16 cellular contexts compared by ENCODE assay signal in genomic region chr1:221337106-221337505, GRCh38.
A peak's percentile ranks its signal among the peaks of the same experiment; 100 is the strongest.
DNase-seq lines count a peak whose midpoint lies in the region; TF ChIP-seq lines count a peak whose summit lies in the region.
"Had no signal": no experiment of that assay in that cellular context is flagged by ENCODE, and none has a peak within 500 bp of the region (broad histone marks: within the 10 kb centered on the region; RNA-seq: fewer than 3 reads in every experiment).

No MANE protein-coding gene starts in this region.

- H3K4me3 ChIP-seq in smooth muscle cell: no peak overlapping the region
- H3K4me3 ChIP-seq: BLaER1 treated with 17β-estradiol and CSF1 and Interleukin-3, amounts not matched to agents 10 nM and 100 nM; HAP-1; SJCRH30 had no signal

- H3K4me1 ChIP-seq in smooth muscle cell (ENCODE audit: low read depth): peaks cover 19% of the 10 kb centered on the region
- H3K4me1 ChIP-seq: HAP-1 had no signal

- H3K27me3 ChIP-seq in layer of hippocampus (ENCODE audit: control insufficient read depth, insufficient read depth, low read length) (no peaks in the 10 kb centered on the region), smooth muscle cell (ENCODE audit: low read depth) (no peaks in the 10 kb centered on the region)
- H3K27me3 ChIP-seq: SJCRH30 had no signal

- in situ Hi-C loops in GM13976 (cut with MboI; ENCODE audit: low sequenced_read_pairs, unreplicated experiment): no loop called here

- H3K9me3 ChIP-seq in smooth muscle cell (replicated peaks; ENCODE audit: low read depth): peaks cover 2% of the 10 kb centered on the region
- H3K9me3 ChIP-seq: HAP-1, SJCRH30 had no signal

- H2AFZ ChIP-seq in smooth muscle cell (ENCODE audit: low read depth): no peak overlapping the region

- H3K36me3 Mint-ChIP-seq in HFFc6 (ENCODE audit: low read depth): peaks cover 8% of the 10 kb centered on the region

- peaks cover 1% of the 10 kb centered on the region for H3K27me3 Mint-ChIP-seq in HFFc6 (ENCODE audit: insufficient read depth)

- no peaks in the 10 kb centered on the region for H3K79me2 ChIP-seq in smooth muscle cell (ENCODE audit: low read depth)

- H3K9ac ChIP-seq in smooth muscle cell (ENCODE audit: low read depth): no peak overlapping the region
- H3K9ac ChIP-seq: BLaER1 treated with 17β-estradiol and CSF1 and Interleukin-3, amounts not matched to agents 10 nM and 100 nM had no signal

- H4K20me1 ChIP-seq in smooth muscle cell (ENCODE audit: low read depth): no peaks in the 10 kb centered on the region
- H4K20me1 ChIP-seq: BLaER1 treated with 17β-estradiol and CSF1 and Interleukin-3, amounts not matched to agents 10 nM and 100 nM had no signal

- H3K4me2 ChIP-seq in smooth muscle cell: peak overlapping the region; percentile 53

- peaks cover 34% of the 10 kb centered on the region for H3K4me1 Mint-ChIP-seq in HFFc6 (ENCODE audit: low read depth)
- H3K4me1 Mint-ChIP-seq: CD8-positive, alpha-beta memory T cell had no signal

- TF ChIP-seq CTCF in smooth muscle cell (IDR thresholded peaks at IDR 0.05; ENCODE audit: borderline replicate concordance, insufficient read depth, poor library complexity, severe bottlenecking) (no peak), HFFc6 (IDR thresholded peaks at IDR 0.05) (no peak), GM13976 (IDR thresholded peaks at IDR 0.05; ENCODE audit: borderline replicate concordance, control extremely low read depth, extremely low read depth, insufficient read depth, missing control alignments) (no peak)

- WGBS in smooth muscle cell (ENCODE audit: low lambda C conversion rate): 76% methylated on average over 2 of the region's 2 CpGs

- DNase-seq in SHP77 treated with DMSO at 0.1 percent for 48 hours (lab: John Stamatoyannopoulos, UW): peak; percentile 27
- no peak for DNase-seq in SHP77 (lab: John Stamatoyannopoulos, UW)
- DNase-seq in smooth muscle cell (lab: John Stamatoyannopoulos, UW; ENCODE audit: unreplicated experiment): no peak
- no peak for DNase-seq in HFFc6
- no peak for DNase-seq in SIG-M5 (lab: John Stamatoyannopoulos, UW)
- no peak for DNase-seq in GM13976 (ENCODE audit: low spot score)
- DNase-seq in iPS-NIHi11 (ENCODE audit: low spot score): no peak
- DNase-seq: CD8-positive, alpha-beta memory T cell; DMS79 treated with DMSO at 0.1 percent for 48 hours; NCI-H187; NCI-H526 treated with DMSO at 0.1 percent for 48 hours; SJCRH30 had no signal

- H3K4me3 Mint-ChIP-seq in HFFc6: no peak overlapping the region
- H3K4me3 Mint-ChIP-seq: CD8-positive, alpha-beta memory T cell had no signal

- H3F3A ChIP-seq in smooth muscle cell (ENCODE audit: low read depth): peaks cover 10% of the 10 kb centered on the region

- no peaks in the 10 kb centered on the region for H3K36me3 ChIP-seq in smooth muscle cell (ENCODE audit: low read depth)
- H3K36me3 ChIP-seq: BLaER1 treated with 17β-estradiol and CSF1 and Interleukin-3, amounts not matched to agents 10 nM and 100 nM; HAP-1; SJCRH30 had no signal

- peak overlapping the region; percentile 88 for H3K27ac ChIP-seq in layer of hippocampus (ENCODE audit: low read depth, low read length)
- no peak overlapping the region for H3K27ac ChIP-seq in smooth muscle cell (ENCODE audit: low read depth)
- H3K27ac ChIP-seq: 22Rv1, SJCRH30 had no signal

- peaks cover 7% of the 10 kb centered on the region for H3K9me3 Mint-ChIP-seq in HFFc6

- H3K27ac Mint-ChIP-seq in HFFc6: no peak overlapping the region
- H3K27ac Mint-ChIP-seq: CD8-positive, alpha-beta memory T cell had no signal
